In the genomic region with DNA sequence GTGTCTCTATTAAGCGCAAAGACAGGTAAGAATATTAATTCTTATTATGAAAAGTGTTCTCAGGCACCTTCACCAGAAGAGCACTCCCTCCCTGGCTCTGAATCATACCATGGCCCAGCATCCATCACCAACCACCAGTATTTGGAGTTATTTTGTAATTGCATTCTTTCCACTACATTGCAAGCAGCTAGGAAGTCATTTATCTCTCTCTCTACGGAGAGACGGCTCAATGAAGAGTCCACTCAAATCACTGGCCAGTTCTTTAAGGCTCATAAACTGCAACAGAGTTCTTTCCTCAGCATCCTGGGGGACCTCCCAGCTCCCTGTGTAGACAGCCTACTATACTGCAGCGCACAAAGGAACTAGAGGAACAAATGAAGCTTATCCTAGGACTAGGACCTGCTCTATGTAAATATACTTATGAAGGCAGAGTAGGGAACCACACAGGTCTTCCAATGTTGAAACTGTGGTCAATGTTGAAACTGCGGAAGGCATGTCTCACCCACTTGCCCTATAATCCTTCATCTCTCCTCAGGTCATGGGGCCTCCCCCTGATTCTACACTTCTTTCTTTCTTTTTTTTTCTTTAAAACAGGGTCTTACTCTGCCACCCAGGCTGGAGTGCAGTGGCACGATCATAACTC, we compare ENCODE assay signal across 19 cellular contexts.
A peak's percentile ranks its signal among the peaks of the same experiment; 100 is the strongest.
DNase-seq lines count a peak whose midpoint lies in the region; ATAC-seq and TF ChIP-seq lines count a peak whose summit lies in the region.
"Had no signal": no experiment of that assay in that cellular context is flagged by ENCODE, and none has a peak within 500 bp of the region (broad histone marks: within the 10 kb centered on the region; RNA-seq: fewer than 3 reads in every experiment).

No MANE protein-coding gene starts in this region.

- no peaks in the 10 kb centered on the region for H3K9me3 ChIP-seq in Caco-2
- no peaks in the 10 kb centered on the region for H3K9me3 ChIP-seq in CD4-positive, alpha-beta T cell (ENCODE audit: control insufficient read depth, low read length)
- H3K9me3 ChIP-seq: BLaER1 treated with 17β-estradiol and CSF1 and Interleukin-3, amounts not matched to agents 10 nM and 100 nM; body of pancreas; esophagus muscularis mucosa; left ventricle myocardium inferior had no signal

- H3K4me1 ChIP-seq in Caco-2: no peaks in the 10 kb centered on the region
- H3K4me1 ChIP-seq: body of pancreas, left ventricle myocardium inferior had no signal

- no peaks in the 10 kb centered on the region for H3K27me3 ChIP-seq in Caco-2 (replicated peaks; ENCODE audit: control insufficient read depth, insufficient read depth, low read length)
- no peaks in the 10 kb centered on the region for H3K27me3 ChIP-seq in CD4-positive, alpha-beta T cell (ENCODE audit: control insufficient read depth, insufficient read depth, low read length)
- H3K27me3 ChIP-seq: BLaER1 treated with 17β-estradiol and CSF1 and Interleukin-3, amounts not matched to agents 10 nM and 100 nM; body of pancreas; dorsolateral prefrontal cortex; esophagus muscularis mucosa had no signal

- H3K27me3 Mint-ChIP-seq in Caco-2 (ENCODE audit: insufficient read depth, unreplicated experiment) (no peaks in the 10 kb centered on the region), chondrocyte (ENCODE audit: low read depth) (no peaks in the 10 kb centered on the region)
- H3K27me3 Mint-ChIP-seq in CD4-positive, alpha-beta T cell: no peaks in the 10 kb centered on the region

- peaks cover 3% of the 10 kb centered on the region for H3K36me3 ChIP-seq in Caco-2 (ENCODE audit: control insufficient read depth, insufficient read depth, low read length)

- no TSS peak for BruUV-seq in Caco-2 (replicated peaks; lab: Mats Ljungman, UMichigan)

- H3K9me3 Mint-ChIP-seq in Caco-2 (ENCODE audit: unreplicated experiment): no peaks in the 10 kb centered on the region
- no peaks in the 10 kb centered on the region for H3K9me3 Mint-ChIP-seq in chondrocyte (ENCODE audit: low read depth)
- no peaks in the 10 kb centered on the region for H3K9me3 Mint-ChIP-seq in CD4-positive, alpha-beta T cell
- H3K9me3 Mint-ChIP-seq: natural killer cell had no signal

- peaks cover 69% of the 10 kb centered on the region for H3K36me3 Mint-ChIP-seq in Caco-2 (ENCODE audit: insufficient read depth, unreplicated experiment)
- peaks cover 23% of the 10 kb centered on the region for H3K36me3 Mint-ChIP-seq in chondrocyte (ENCODE audit: low read depth)
- H3K36me3 Mint-ChIP-seq in CD4-positive, alpha-beta T cell (ENCODE audit: low read depth): peaks cover 94% of the 10 kb centered on the region

- H3K4me3 Mint-ChIP-seq in Caco-2 (ENCODE audit: unreplicated experiment): no peak overlapping the region
- H3K4me3 Mint-ChIP-seq in chondrocyte (ENCODE audit: unreplicated experiment): no peak overlapping the region
- no peak overlapping the region for H3K4me3 Mint-ChIP-seq in CD4-positive, alpha-beta T cell
- H3K4me3 Mint-ChIP-seq: natural killer cell had no signal

- intact Hi-C loops in Caco-2 (cut with micrococcal nuclease; ENCODE audit: unreplicated experiment): no loop called here
- intact Hi-C loops in CD4-positive, alpha-beta T cell (cut with DNase I, micrococcal nuclease): no loop called here

- H3K27ac Mint-ChIP-seq in Caco-2 (ENCODE audit: unreplicated experiment) (peak overlapping the region; percentile 36), chondrocyte (ENCODE audit: unreplicated experiment) (peak overlapping the region; percentile 17)
- no peak overlapping the region for H3K27ac Mint-ChIP-seq in CD4-positive, alpha-beta T cell
- H3K27ac Mint-ChIP-seq: natural killer cell had no signal

- H3K4me1 Mint-ChIP-seq in Caco-2 (ENCODE audit: low read depth, unreplicated experiment): no peaks in the 10 kb centered on the region
- H3K4me1 Mint-ChIP-seq in chondrocyte (ENCODE audit: low read depth): peaks cover 18% of the 10 kb centered on the region
- no peaks in the 10 kb centered on the region for H3K4me1 Mint-ChIP-seq in CD4-positive, alpha-beta T cell (ENCODE audit: low read depth)

- DNase-seq in Caco-2 (no peak), NCI-H226 (peak; percentile 66), chondrocyte (ENCODE audit: low spot score) (no peak), myocyte (ENCODE audit: low read depth) (peak; percentile 26), NCI-H1105 treated with DMSO at 0.1 percent for 48 hours (lab: John Stamatoyannopoulos, UW) (no peak), GM10248 (ENCODE audit: extremely low spot score) (no peak)
- no peak for DNase-seq in CD4-positive, alpha-beta T cell
- DNase-seq: activated CD4-positive, CD25-positive, alpha-beta regulatory T cell; activated gamma-delta T cell treated with Interleukin-2 at 50 U/mL for 16 hours; body of pancreas; dorsolateral prefrontal cortex; left ventricle myocardium inferior; natural killer cell; NCI-H1092 treated with DMSO at 0.1 percent for 48 hours; NCI-H774; stimulated activated CD4-positive, alpha-beta T cell treated with anti-CD3 and anti-CD28 coated beads, Interleukin-15, amount 100 ng/mL, for 24 hours had no signal

- POLR2A ChIA-PET in Caco-2 (lab: Charles Lee) (no interaction called here), GM10248 (lab: Yijun Ruan, JAX) (no interaction called here)
- POLR2A ChIA-PET in CD4-positive, alpha-beta T cell (lab: Charles Lee): no interaction called here

- no peak overlapping the region for H3K4me3 ChIP-seq in Caco-2 (ENCODE audit: low read depth, low read length)
- H3K4me3 ChIP-seq: BLaER1 treated with 17β-estradiol and CSF1 and Interleukin-3, amounts not matched to agents 10 nM and 100 nM; body of pancreas; dorsolateral prefrontal cortex; esophagus muscularis mucosa; left ventricle myocardium inferior had no signal

- ATAC-seq in CD4-positive, alpha-beta T cell (ENCODE audit: poor library complexity): no peak
- no peak for ATAC-seq in HG03378 (IDR thresholded peaks at IDR 0.05; ENCODE audit: unreplicated experiment)
- ATAC-seq: body of pancreas, natural killer cell had no signal

- TF ChIP-seq CTCF in Caco-2 (IDR thresholded peaks at IDR 0.05; ENCODE audit: insufficient read depth in 1 of 2, low read depth in 1 of 2, low read length in 1 of 2, severe bottlenecking in 1 of 2, unreplicated experiment in 1 of 2) (no peak), chondrocyte (IDR thresholded peaks at IDR 0.05) (no peak), GM10248 (IDR thresholded peaks at IDR 0.05; ENCODE audit: control extremely low read depth, extremely low read depth, low read depth, missing control alignments) (no peak)
- no peak for TF ChIP-seq CTCF in CD4-positive, alpha-beta T cell (IDR thresholded peaks at IDR 0.05)

- no peak overlapping the region for H3K27ac ChIP-seq in CD4-positive, alpha-beta T cell (ENCODE audit: low read depth, low read length)
- H3K27ac ChIP-seq: BLaER1 treated with 17β-estradiol and CSF1 and Interleukin-3, amounts not matched to agents 10 nM and 100 nM; body of pancreas; dorsolateral prefrontal cortex; esophagus muscularis mucosa; left ventricle myocardium inferior had no signal

- CTCF ChIA-PET in Caco-2 (lab: Charles Lee): no interaction called here
- CTCF ChIA-PET in CD4-positive, alpha-beta T cell (lab: Charles Lee): no interaction called here
- CTCF ChIA-PET in GM10248 (lab: Yijun Ruan, JAX): no interaction called here

Comparison
In these comparisons a context has a peak if more than half of its experiments do, and no peak if none do; other contexts are left out.
1. DNase-seq: peak in NCI-H226 (single experiment) and myocyte (single experiment); none in Caco-2 (0 of 2), chondrocyte (single experiment), NCI-H1105 treated with DMSO at 0.1 percent for 48 hours (single experiment), CD4-positive, alpha-beta T cell (0 of 10) and GM10248 (single experiment).